24 cellular contexts compared by ENCODE assay signal in genomic region chr9:100927778-100928177, GRCh38.
"Had no signal": no experiment of that assay in that cellular context is flagged by ENCODE, and none has a peak within 500 bp of the region (broad histone marks: within the 10 kb centered on the region; RNA-seq: fewer than 3 reads in every experiment).

No MANE protein-coding gene starts in this region.

- H3K4me3 ChIP-seq: colonic mucosa, coronary artery, dorsolateral prefrontal cortex, esophagus muscularis mucosa, esophagus squamous epithelium, gastrocnemius medialis, gastroesophageal sphincter, heart left ventricle, heart right ventricle had no signal

- H3K9me3 ChIP-seq: colonic mucosa, esophagus muscularis mucosa, esophagus squamous epithelium, gastrocnemius medialis, gastroesophageal sphincter, heart left ventricle, heart right ventricle had no signal

- ATAC-seq: effector memory CD8-positive, alpha-beta T cell; esophagus mucosa; foreskin keratinocyte; gastrocnemius medialis; gastroesophageal sphincter; heart left ventricle; heart right ventricle had no signal

- H3K27ac ChIP-seq: colonic mucosa, coronary artery, dorsolateral prefrontal cortex, epithelial cell of prostate, esophagus muscularis mucosa, esophagus squamous epithelium, foreskin keratinocyte, gastrocnemius medialis, gastroesophageal sphincter, heart left ventricle, heart right ventricle had no signal

- H3K27me3 ChIP-seq: colonic mucosa, esophagus muscularis mucosa, esophagus squamous epithelium, foreskin keratinocyte, gastrocnemius medialis, gastroesophageal sphincter, heart left ventricle, heart right ventricle had no signal

- DNase-seq: colonic mucosa; cortex of kidney; dermis blood vessel endothelial cell; dorsolateral prefrontal cortex; effector CD4-positive, alpha-beta T cell; effector CD8-positive, alpha-beta T cell; effector memory CD4-positive, alpha-beta T cell; effector memory CD8-positive, alpha-beta T cell; endodermal cell; erythroblast; esophagus squamous epithelium; foreskin fibroblast; foreskin keratinocyte; foreskin melanocyte; gastrocnemius medialis; glutamatergic neuron; head of caudate nucleus; heart left ventricle; heart right ventricle had no signal

- H3K36me3 ChIP-seq: colonic mucosa, esophagus muscularis mucosa, esophagus squamous epithelium, gastrocnemius medialis, gastroesophageal sphincter, heart left ventricle, heart right ventricle had no signal

- H3K4me1 ChIP-seq: colonic mucosa, esophagus muscularis mucosa, esophagus squamous epithelium, foreskin keratinocyte, gastrocnemius medialis, gastroesophageal sphincter, heart left ventricle, heart right ventricle had no signal
